9 cellular contexts compared by ENCODE assay signal in the genomic region with DNA sequence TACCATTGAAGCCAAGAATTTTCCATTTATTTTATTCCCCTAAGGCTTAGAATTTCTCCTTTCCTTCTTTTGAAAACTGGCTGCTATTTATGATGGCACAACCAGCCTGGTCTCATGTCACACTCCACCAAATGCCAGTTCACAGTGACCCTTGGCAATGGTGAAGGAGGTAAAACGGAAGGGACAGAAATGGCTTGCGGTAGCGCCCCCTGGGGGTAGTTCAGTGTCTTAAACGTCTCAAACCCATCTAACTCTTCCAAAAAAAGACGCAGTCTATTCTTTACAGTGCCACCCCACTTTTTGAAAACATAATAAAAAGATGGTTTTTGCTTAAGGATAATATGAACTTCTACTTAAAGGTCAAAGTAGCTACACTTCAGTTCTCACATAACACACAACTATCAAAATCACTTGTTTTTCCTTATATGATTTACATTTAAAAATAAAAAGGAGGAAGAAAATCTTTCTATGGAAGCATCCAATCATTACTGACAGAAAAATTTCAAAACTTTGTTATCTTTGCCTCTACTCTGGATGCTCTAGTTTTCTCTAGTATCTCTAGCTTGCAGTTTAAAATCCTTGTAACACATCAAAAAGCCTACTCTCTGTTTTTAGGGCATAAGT. TPM values are rescaled to one million over a fixed set of nuclear protein-coding genes. Genes with fewer than 3 reads are reported as not detected.
DNase-seq lines count a peak whose midpoint lies in the region; ATAC-seq and TF ChIP-seq lines count a peak whose summit lies in the region.
"Had no signal": no experiment of that assay in that cellular context is flagged by ENCODE, and none has a peak within 500 bp of the region (broad histone marks: within the 10 kb centered on the region; RNA-seq: fewer than 3 reads in every experiment).

No MANE protein-coding gene starts in this region.

- no peak overlapping the region for H2AFZ ChIP-seq in HCT116 (ENCODE audit: low read depth, low read length, poor library complexity, severe bottlenecking)

- H3K27me3 ChIP-seq in Caco-2 (replicated peaks; ENCODE audit: control insufficient read depth, insufficient read depth, low read length) = no peaks in the 10 kb centered on the region
- H3K27me3 ChIP-seq in HCT116 (ENCODE audit: insufficient read depth, low read length) = no peaks in the 10 kb centered on the region

- no peaks in the 10 kb centered on the region for H3K27me3 Mint-ChIP-seq in Caco-2 (ENCODE audit: insufficient read depth, unreplicated experiment)
- no peaks in the 10 kb centered on the region for H3K27me3 Mint-ChIP-seq in activated naive CD4-positive, alpha-beta T cell treated with anti-CD3 and anti-CD28 coated beads, Interleukin-2, amount 50 U/mL, for 24 hours

- no peak overlapping the region for H3K27ac Mint-ChIP-seq in Caco-2 (ENCODE audit: unreplicated experiment)
- peak overlapping the region; percentile 86 for H3K27ac Mint-ChIP-seq in activated naive CD4-positive, alpha-beta T cell treated with anti-CD3 and anti-CD28 coated beads, Interleukin-2, amount 50 U/mL, for 24 hours
- H3K27ac Mint-ChIP-seq: T-helper 1 cell treated with Interleukin-12 subunit alpha and Interleukin-12 subunit beta and Interleukin-4 antibody, amounts not matched to agents 30 μg/mL and 1 μg/mL, for 36 hours had no signal

- TF ChIP-seq CTCF in Caco-2 (IDR thresholded peaks at IDR 0.05; ENCODE audit: insufficient read depth in 1 of 2, low read depth in 1 of 2, low read length in 1 of 2, severe bottlenecking in 1 of 2, unreplicated experiment in 1 of 2) = peak; percentile 73 to 84
- peak in 2 of 3 experiments; percentile 88 to 89; a peak in 5 of 6 replicates for TF ChIP-seq CTCF in HCT116 (IDR thresholded peaks at IDR 0.05 in 2 of 3, conservative IDR thresholded peaks at IDR 0.05 in 1 of 3; ENCODE audit: borderline replicate concordance in 1 of 3, insufficient read depth in 1 of 3, low read depth in 2 of 3, low read length in 2 of 3)

- peaks cover 60% of the 10 kb centered on the region for H3K79me2 ChIP-seq in HCT116 (ENCODE audit: insufficient read depth, low read length)

- H3K36me3 Mint-ChIP-seq in Caco-2 (ENCODE audit: insufficient read depth, unreplicated experiment) = peaks cover 24% of the 10 kb centered on the region
- H3K36me3 Mint-ChIP-seq in activated naive CD4-positive, alpha-beta T cell treated with anti-CD3 and anti-CD28 coated beads, Interleukin-2, amount 50 U/mL, for 24 hours = peaks cover 15% of the 10 kb centered on the region

- POLR2A ChIA-PET in Caco-2 (lab: Charles Lee) = no interaction called here
- POLR2A ChIA-PET in HCT116 (lab: Charles Lee) = no interaction called here

- peaks cover 6% of the 10 kb centered on the region; the same call in 1 of the 2 replicates for H4K20me1 ChIP-seq in HCT116 (ENCODE audit: insufficient read depth)

- DNase-seq in Caco-2 = peak; percentile 58 to 73
- peak; percentile 62 for DNase-seq in HCT116 (ENCODE audit: low read depth, low spot score)
- peak; percentile 66 for DNase-seq in RPMI8226
- DNase-seq in iPS-NIHi7 (ENCODE audit: extremely low spot score) = peak; percentile 67
- DNase-seq in stimulated activated CD8-positive, alpha-beta memory T cell treated with anti-CD3 and anti-CD28 coated beads, Interleukin-15, amount 100 ng/mL, for 4 hours (ENCODE audit: low read depth in 2 of 2) = peak; percentile 7 to 27

- TF ChIP-seq RAD21 in HCT116 (IDR thresholded peaks at IDR 0.05; ENCODE audit: low read depth) = no peak

- H3K4me3 Mint-ChIP-seq in Caco-2 (ENCODE audit: unreplicated experiment) = no peak overlapping the region
- no peak overlapping the region for H3K4me3 Mint-ChIP-seq in activated naive CD4-positive, alpha-beta T cell treated with anti-CD3 and anti-CD28 coated beads, Interleukin-2, amount 50 U/mL, for 24 hours
- H3K4me3 Mint-ChIP-seq: T-helper 1 cell treated with Interleukin-12 subunit alpha and Interleukin-12 subunit beta and Interleukin-4 antibody, amounts not matched to agents 30 μg/mL and 1 μg/mL, for 36 hours had no signal

- H3K9me2 ChIP-seq in HCT116 (ENCODE audit: insufficient read depth) = no peaks in the 10 kb centered on the region

- no peaks in the 10 kb centered on the region for H3K36me3 ChIP-seq in Caco-2 (ENCODE audit: control insufficient read depth, insufficient read depth, low read length)
- H3K36me3 ChIP-seq in HCT116 (ENCODE audit: control insufficient read depth in 1 of 2, insufficient read depth in 2 of 2, low read length in 2 of 2) = peaks cover 0 to 5% of the 10 kb centered on the region in 2 experiments; a peak in 1 of 4 replicates

- no peaks in the 10 kb centered on the region for H3K4me1 Mint-ChIP-seq in Caco-2 (ENCODE audit: low read depth, unreplicated experiment)
- peaks cover 53% of the 10 kb centered on the region for H3K4me1 Mint-ChIP-seq in activated naive CD4-positive, alpha-beta T cell treated with anti-CD3 and anti-CD28 coated beads, Interleukin-2, amount 50 U/mL, for 24 hours

- H3K9me3 Mint-ChIP-seq in Caco-2 (ENCODE audit: unreplicated experiment) = no peaks in the 10 kb centered on the region
- H3K9me3 Mint-ChIP-seq in activated naive CD4-positive, alpha-beta T cell treated with anti-CD3 and anti-CD28 coated beads, Interleukin-2, amount 50 U/mL, for 24 hours = no peaks in the 10 kb centered on the region
- H3K9me3 Mint-ChIP-seq: T-helper 1 cell treated with Interleukin-12 subunit alpha and Interleukin-12 subunit beta and Interleukin-4 antibody, amounts not matched to agents 30 μg/mL and 1 μg/mL, for 36 hours had no signal

- no peak for TF ChIP-seq POLR2A in HCT116 (IDR thresholded peaks at IDR 0.05; ENCODE audit: borderline replicate concordance, extremely low read depth, insufficient read depth, insufficient read length)

- H3K27ac ChIP-seq in HCT116 (ENCODE audit: low read depth, low read length) = no peak overlapping the region

- H3K4me3 ChIP-seq in Caco-2 (ENCODE audit: low read depth, low read length) (no peak overlapping the region), HCT116 (replicated peaks in 1 of 2; ENCODE audit: low read depth in 1 of 2, low read length in 2 of 2) (no peak overlapping the region)

- intact Hi-C loops in Caco-2 (cut with micrococcal nuclease; ENCODE audit: unreplicated experiment) = loop anchor here (2.0 kb wide), 1 partner anchor 63 kb away; no protein-coding TSS in a partner anchor
- intact Hi-C loops in HCT116 (cut with micrococcal nuclease) = loop anchor here (1.0 kb wide), 1 partner anchor 63 kb away; no protein-coding TSS in a partner anchor

- no peaks in the 10 kb centered on the region for H3K4me1 ChIP-seq in Caco-2
- H3K4me1 ChIP-seq in HCT116 (ENCODE audit: control insufficient read depth in 1 of 2, insufficient read depth in 2 of 2, low read length in 2 of 2) = peaks cover 0 to under 1% of the 10 kb centered on the region in 2 experiments; a peak in 1 of 4 replicates

- RAD21 ChIA-PET in HCT116 (lab: Charles Lee; ENCODE audit: low non-redundant PET in 1 of 2, low total read pairs in 2 of 2, uncharacterized antibody in 2 of 2, unreplicated experiment in 2 of 2) = no interaction called here

- H3K9me3 ChIP-seq in Caco-2 = no peaks in the 10 kb centered on the region
- H3K9me3 ChIP-seq in HCT116 (ENCODE audit: control insufficient read depth in 1 of 2, insufficient read depth in 1 of 2, low read depth in 1 of 2, low read length in 2 of 2) = no peaks in the 10 kb centered on the region

- H3K4me2 ChIP-seq in HCT116 (ENCODE audit: low read length) = no peak overlapping the region

- CTCF ChIA-PET in Caco-2 (lab: Charles Lee) = interaction anchor here (0.6 to 1.5 kb wide), 2 partner anchors 11 to 16 kb away, joined by 3 read pairs; no protein-coding TSS in a partner anchor
- CTCF ChIA-PET in HCT116 (lab: Charles Lee) = interaction anchor here (1.5 to 1.7 kb wide), 2 partner anchors 8 to 10 kb away, joined by 5 read pairs; no protein-coding TSS in a partner anchor

- no peak overlapping the region for H3K9ac ChIP-seq in HCT116 (ENCODE audit: low read length)

- ATAC-seq in HCT116 (peak; percentile 86), GM18517 (IDR thresholded peaks at IDR 0.05; ENCODE audit: unreplicated experiment) (no peak), HG03571 (IDR thresholded peaks at IDR 0.05; ENCODE audit: unreplicated experiment) (no peak)

- no TSS peak for BruUV-seq in Caco-2 (replicated peaks; lab: Mats Ljungman, UMichigan)
- no TSS peak for BruUV-seq in HCT116 (replicated peaks; lab: Mats Ljungman, UMichigan)

TF ChIP-seq in HCT116, 20 proteins besides CTCF, POLR2A, EP300 and RAD21 (continues in another document):
- TF ChIP-seq SP1 (IDR thresholded peaks at IDR 0.05; ENCODE audit: low read depth) (no peak), FOSL1 (IDR thresholded peaks at IDR 0.05; ENCODE audit: low read depth) (no peak), EZH2phosphoT487 (IDR thresholded peaks at IDR 0.05; ENCODE audit: borderline replicate concordance) (no peak), CBX3 (IDR thresholded peaks at IDR 0.05; ENCODE audit: low read depth) (no peak)
- TF ChIP-seq, protein P1, sequence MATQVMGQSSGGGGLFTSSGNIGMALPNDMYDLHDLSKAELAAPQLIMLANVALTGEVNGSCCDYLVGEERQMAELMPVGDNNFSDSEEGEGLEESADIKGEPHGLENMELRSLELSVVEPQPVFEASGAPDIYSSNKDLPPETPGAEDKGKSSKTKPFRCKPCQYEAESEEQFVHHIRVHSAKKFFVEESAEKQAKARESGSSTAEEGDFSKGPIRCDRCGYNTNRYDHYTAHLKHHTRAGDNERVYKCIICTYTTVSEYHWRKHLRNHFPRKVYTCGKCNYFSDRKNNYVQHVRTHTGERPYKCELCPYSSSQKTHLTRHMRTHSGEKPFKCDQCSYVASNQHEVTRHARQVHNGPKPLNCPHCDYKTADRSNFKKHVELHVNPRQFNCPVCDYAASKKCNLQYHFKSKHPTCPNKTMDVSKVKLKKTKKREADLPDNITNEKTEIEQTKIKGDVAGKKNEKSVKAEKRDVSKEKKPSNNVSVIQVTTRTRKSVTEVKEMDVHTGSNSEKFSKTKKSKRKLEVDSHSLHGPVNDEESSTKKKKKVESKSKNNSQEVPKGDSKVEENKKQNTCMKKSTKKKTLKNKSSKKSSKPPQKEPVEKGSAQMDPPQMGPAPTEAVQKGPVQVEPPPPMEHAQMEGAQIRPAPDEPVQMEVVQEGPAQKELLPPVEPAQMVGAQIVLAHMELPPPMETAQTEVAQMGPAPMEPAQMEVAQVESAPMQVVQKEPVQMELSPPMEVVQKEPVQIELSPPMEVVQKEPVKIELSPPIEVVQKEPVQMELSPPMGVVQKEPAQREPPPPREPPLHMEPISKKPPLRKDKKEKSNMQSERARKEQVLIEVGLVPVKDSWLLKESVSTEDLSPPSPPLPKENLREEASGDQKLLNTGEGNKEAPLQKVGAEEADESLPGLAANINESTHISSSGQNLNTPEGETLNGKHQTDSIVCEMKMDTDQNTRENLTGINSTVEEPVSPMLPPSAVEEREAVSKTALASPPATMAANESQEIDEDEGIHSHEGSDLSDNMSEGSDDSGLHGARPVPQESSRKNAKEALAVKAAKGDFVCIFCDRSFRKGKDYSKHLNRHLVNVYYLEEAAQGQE (IDR thresholded peaks at IDR 0.05; ENCODE audit: low read depth) = no peak
- TF ChIP-seq, protein P2, sequence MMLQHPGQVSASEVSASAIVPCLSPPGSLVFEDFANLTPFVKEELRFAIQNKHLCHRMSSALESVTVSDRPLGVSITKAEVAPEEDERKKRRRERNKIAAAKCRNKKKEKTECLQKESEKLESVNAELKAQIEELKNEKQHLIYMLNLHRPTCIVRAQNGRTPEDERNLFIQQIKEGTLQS (IDR thresholded peaks at IDR 0.05) = no peak

RNA-seq across cellular contexts. Expression of a gene that starts 28.0 kb away (rescaled TPM):
- total RNA-seq in Caco-2 (2022) (33.3 and 37.0 TPM in 2 replicates), HCT116 (2021; ENCODE audit: unreplicated experiment) (23.3 TPM)
- polyA plus RNA-seq in HCT116 (2012) = 11.9 and 15.0 TPM in 2 replicates

Comparison
In these comparisons a context has a peak if more than half of its experiments do, and no peak if none do; other contexts are left out.
1. DNase-seq: peak in every context shown above with its lines; median percentile 67 in iPS-NIHi7; 66 in RPMI8226; 66 in Caco-2; 62 in HCT116; 17 in stimulated activated CD8-positive, alpha-beta memory T cell treated with anti-CD3 and anti-CD28 coated beads, Interleukin-15, amount 100 ng/mL, for 4 hours.